Comparison of ENCODE assay signal across 8 cellular contexts in the genomic region with DNA sequence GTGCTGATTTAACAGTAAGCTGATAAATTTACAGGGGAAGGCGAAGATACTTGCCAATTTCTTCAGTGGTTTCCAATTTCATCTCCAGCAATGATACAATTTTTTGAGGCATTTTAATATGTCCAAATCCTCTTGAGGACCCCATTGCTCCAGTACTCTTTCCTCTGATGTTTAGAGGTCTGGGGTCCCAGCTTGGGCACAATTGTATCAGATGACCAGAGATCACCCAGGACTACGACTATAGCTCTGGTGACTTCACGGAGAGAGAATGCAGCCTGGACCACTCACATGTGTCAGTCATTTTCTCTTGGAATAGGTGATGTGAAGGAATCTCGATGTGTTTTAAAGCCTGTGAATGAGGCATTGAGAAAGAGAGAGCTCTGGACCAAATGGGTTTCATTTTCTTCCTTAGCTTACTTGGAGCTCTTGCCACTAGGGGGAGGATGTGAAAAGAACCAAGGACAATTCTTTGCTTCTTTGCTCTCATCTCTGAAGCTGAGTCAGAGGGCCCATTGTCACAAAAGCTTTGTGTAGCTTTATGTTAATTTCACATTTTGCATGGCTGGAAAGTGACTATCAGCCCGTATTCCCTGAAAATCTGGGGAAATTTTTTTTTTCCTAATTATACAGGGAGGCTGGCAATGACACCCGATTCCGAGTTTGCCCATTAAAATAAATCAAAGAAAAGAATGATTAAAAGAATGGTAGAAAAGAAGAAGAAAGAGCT. TPM values are rescaled to one million over a fixed set of nuclear protein-coding genes. Genes with fewer than 3 reads are reported as not detected.
DNase-seq lines count a peak whose midpoint lies in the region; ATAC-seq, FAIRE-seq and TF ChIP-seq lines count a peak whose summit lies in the region.

No MANE protein-coding gene starts in this region.

- H3K4me2 ChIP-seq in endothelial cell of umbilical vein (ENCODE audit: insufficient read depth, low read length), result peak overlapping the region; percentile 45

- POLR2A ChIA-PET in endothelial cell of umbilical vein (lab: Charles Lee), result no interaction called here

- no peaks in the 10 kb centered on the region for H3K4me1 ChIP-seq in endothelial cell of umbilical vein (ENCODE audit: control insufficient read depth, extremely low read depth, insufficient read depth, low read length)
- H3K4me1 ChIP-seq in vagina, result no peaks in the 10 kb centered on the region

- H3K36me3 ChIP-seq in endothelial cell of umbilical vein (ENCODE audit: control insufficient read depth in 2 of 2, extremely low read depth in 1 of 2, insufficient read depth in 2 of 2, low read length in 2 of 2) (no peaks in the 10 kb centered on the region), vagina (no peaks in the 10 kb centered on the region)

- H4K20me1 ChIP-seq in endothelial cell of umbilical vein (replicated peaks; ENCODE audit: control insufficient read depth, extremely low read depth, insufficient read depth, low read length), result no peaks in the 10 kb centered on the region

- BruUV-seq in endothelial cell of umbilical vein (replicated peaks; lab: Mats Ljungman, UMichigan), result no TSS peak

- CTCF ChIA-PET in endothelial cell of umbilical vein (lab: Charles Lee), result interaction anchor here (0.7 to 3.4 kb wide), 40 partner anchors 8 to 597 kb away, joined by 3 to 113 read pairs (median 4); no protein-coding TSS in a partner anchor

- DNase-seq in AG08396 (ENCODE audit: low spot score) (peak; percentile 61), GM12865 (ENCODE audit: low read depth) (peak; percentile 62), NCI-H1105 treated with DMSO at 0.1 percent for 48 hours (lab: John Stamatoyannopoulos, UW) (peak; percentile 61), UCSD-AML1 (lab: John Stamatoyannopoulos, UW; ENCODE audit: unreplicated experiment) (peak; percentile 9), endothelial cell of umbilical vein (ENCODE audit: low read depth, low spot score) (peak; percentile 46), myocyte (ENCODE audit: low read depth) (peak; percentile 74), vagina (ENCODE audit: extremely low spot score in 2 of 2) (no peak)

- peak overlapping the region; percentile 17 for H2AFZ ChIP-seq in endothelial cell of umbilical vein (ENCODE audit: low read depth, low read length)

- peak; percentile 75 for FAIRE-seq in endothelial cell of umbilical vein (lab: Jason Lieb, UNC)

- TF ChIP-seq CTCF in GM12865 (IDR thresholded peaks at IDR 0.05; ENCODE audit: insufficient read depth, low read depth, low read length, missing control alignments) (peak; percentile 69), endothelial cell of umbilical vein (IDR thresholded peaks at IDR 0.05; ENCODE audit: extremely low read depth in 1 of 2, insufficient read depth in 1 of 2, low read depth in 1 of 2, low read length in 2 of 2) (peak; percentile 57 to 70), vagina (IDR thresholded peaks at IDR 0.05) (peak; percentile 46 to 71 (median 61))

- no peaks in the 10 kb centered on the region for H3K9me3 ChIP-seq in endothelial cell of umbilical vein (replicated peaks; ENCODE audit: control insufficient read depth, insufficient read depth, low read length)
- no peaks in the 10 kb centered on the region for H3K9me3 ChIP-seq in vagina

- H3K9ac ChIP-seq in endothelial cell of umbilical vein (replicated peaks; ENCODE audit: extremely low read depth, insufficient read depth, low read length), result no peak overlapping the region

- dilution Hi-C loops in endothelial cell of umbilical vein (cut with MboI; ENCODE audit: extremely low pct_ligation_motif_present, low sequenced_read_pairs), result no loop called here

- peak; percentile 75 for ATAC-seq in HG02678 (IDR thresholded peaks at IDR 0.05; ENCODE audit: unreplicated experiment)

- intact Hi-C loops in endothelial cell of umbilical vein (cut with micrococcal nuclease), result loop anchor here (1.0 kb wide), 3 partner anchors 431 to 527 kb away; no protein-coding TSS in a partner anchor
- intact Hi-C loops in vagina (cut with DNase I), result no loop called here

- no peak overlapping the region for H3K4me3 ChIP-seq in GM12865 (ENCODE audit: low read depth, low read length)
- H3K4me3 ChIP-seq in endothelial cell of umbilical vein (replicated peaks in 1 of 3; ENCODE audit: insufficient read depth in 1 of 3, low read depth in 1 of 3, low read length in 3 of 3), result no peak overlapping the region
- no peak overlapping the region for H3K4me3 ChIP-seq in vagina

- H3K9me1 ChIP-seq in endothelial cell of umbilical vein (replicated peaks; ENCODE audit: control insufficient read depth, extremely low read depth, insufficient read depth, low read length), result no peaks in the 10 kb centered on the region

- no peak for TF ChIP-seq POLR2A in endothelial cell of umbilical vein (IDR thresholded peaks at IDR 0.05; ENCODE audit: low read depth, low read length)
- TF ChIP-seq POLR2A in vagina (IDR thresholded peaks at IDR 0.05), result no peak

- H3K27ac ChIP-seq in endothelial cell of umbilical vein (ENCODE audit: insufficient read depth, low read depth, low read length) (no peak overlapping the region), vagina (no peak overlapping the region)

- no peaks in the 10 kb centered on the region for H3K79me2 ChIP-seq in endothelial cell of umbilical vein (ENCODE audit: control insufficient read depth, insufficient read depth, low read length)

- H3K27me3 ChIP-seq in endothelial cell of umbilical vein (ENCODE audit: control insufficient read depth in 2 of 2, insufficient read depth in 2 of 2, low read length in 2 of 2), result peaks cover 4 to 9% of the 10 kb centered on the region in 2 experiments
- H3K27me3 ChIP-seq in vagina, result no peaks in the 10 kb centered on the region

TF ChIP-seq in endothelial cell of umbilical vein, 7 proteins besides CTCF, POLR2A, EP300 and RAD21:
- TF ChIP-seq FOS (IDR thresholded peaks at IDR 0.05; ENCODE audit: borderline replicate concordance, insufficient read depth, low read length), result no peak
- no peak for TF ChIP-seq EZH2 (IDR thresholded peaks at IDR 0.05; ENCODE audit: borderline replicate concordance, low read depth, low read length, severe bottlenecking)
- TF ChIP-seq JUN (IDR thresholded peaks at IDR 0.05; ENCODE audit: borderline replicate concordance, insufficient read depth, insufficient read length, low read depth), result no peak
- TF ChIP-seq MYC (IDR thresholded peaks at IDR 0.05; ENCODE audit: low read depth, low read length), result no peak
- no peak for TF ChIP-seq GATA2 (IDR thresholded peaks at IDR 0.05; ENCODE audit: insufficient read depth, insufficient read length, low read depth, low read length)
- TF ChIP-seq, protein P1, sequence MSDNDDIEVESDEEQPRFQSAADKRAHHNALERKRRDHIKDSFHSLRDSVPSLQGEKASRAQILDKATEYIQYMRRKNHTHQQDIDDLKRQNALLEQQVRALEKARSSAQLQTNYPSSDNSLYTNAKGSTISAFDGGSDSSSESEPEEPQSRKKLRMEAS (IDR thresholded peaks at IDR 0.05; ENCODE audit: insufficient read depth, insufficient read length), result no peak
- no peak for TF ChIP-seq POLR2AphosphoS5 (IDR thresholded peaks at IDR 0.05; ENCODE audit: insufficient read depth, low read depth, low read length)

RNA-seq across cellular contexts. Expression of a gene that starts 6.7 kb away (rescaled TPM):
- 45.8 and 49.6 TPM in 2 replicates for total RNA-seq in endothelial cell of umbilical vein
- 18.7 and 24.3 TPM in 2 replicates for polyA plus RNA-seq in endothelial cell of umbilical vein
- polyA plus RNA-seq in endothelial cell of umbilical vein (2011; cell fraction: cytosol; rRNA removed), result 36.0 and 37.7 TPM in 2 replicates
- 19.5 and 25.4 TPM in 2 replicates for polyA plus RNA-seq in endothelial cell of umbilical vein (2011; cell fraction: nucleus; rRNA removed)
- 63.1 and 70.8 TPM in 2 replicates for polyA plus RNA-seq in endothelial cell of umbilical vein (2012)
- polyA minus RNA-seq in endothelial cell of umbilical vein, result 27.8 and 32.1 TPM in 2 replicates
- 19.7 TPM for polyA minus RNA-seq in endothelial cell of umbilical vein (2011; cell fraction: cytosol; rRNA and poly(A)+ RNA removed)
- polyA minus RNA-seq in endothelial cell of umbilical vein (2011; cell fraction: nucleus; rRNA and poly(A)+ RNA removed), result 41.7 and 44.7 TPM in 2 replicates
- total RNA-seq in myocyte, result 88.8 and 108 TPM in 2 replicates
- polyA plus RNA-seq in myocyte (2012), result 67.7 TPM
- 37.6 TPM for total RNA-seq in vagina

Comparison
In these comparisons a context has a peak if more than half of its experiments do, and no peak if none do; other contexts are left out.
1. DNase-seq: peak in AG08396 (single experiment), GM12865 (single experiment), NCI-H1105 treated with DMSO at 0.1 percent for 48 hours (single experiment), UCSD-AML1 (single experiment), endothelial cell of umbilical vein (single experiment) and myocyte (single experiment); none in vagina (0 of 2).
2. Peak in every context shown above with its lines, with median percentiles within 50 percentile points of each other: CTCF ChIP-seq.